10 cellular contexts compared by ENCODE assay signal in genomic region chr9:77944556-77945261, GRCh38.
DNase-seq lines count a peak whose midpoint lies in the region; ATAC-seq, FAIRE-seq and TF ChIP-seq lines count a peak whose summit lies in the region.
"Had no signal": no experiment of that assay in that cellular context is flagged by ENCODE, and none has a peak within 500 bp of the region (broad histone marks: within the 10 kb centered on the region; RNA-seq: fewer than 3 reads in every experiment).

No MANE protein-coding gene starts in this region.

- intact Hi-C loops in thyroid gland (cut with DNase I) = no loop called here

- no peak overlapping the region for H3K4me3 Mint-ChIP-seq in activated CD8-positive, alpha-beta memory T cell treated with anti-CD3 and anti-CD28 coated beads, Interleukin-2, amount 10 ng/mL, durations not matched to agents 7 days and 5 days
- H3K4me3 Mint-ChIP-seq in astrocyte (ENCODE audit: unreplicated experiment) = no peak overlapping the region

- H3K4me3 ChIP-seq in astrocyte (ENCODE audit: insufficient read depth, low read depth, low read length) = no peak overlapping the region
- H3K4me3 ChIP-seq in thyroid gland (replicated peaks in 1 of 3) = no peak overlapping the region
- H3K4me3 ChIP-seq: adrenal gland, BLaER1 had no signal

- H2AFZ ChIP-seq in astrocyte (ENCODE audit: low read depth, low read length) = no peak overlapping the region

- H3K4me1 Mint-ChIP-seq in activated CD8-positive, alpha-beta memory T cell treated with anti-CD3 and anti-CD28 coated beads, Interleukin-2, amount 10 ng/mL, durations not matched to agents 7 days and 5 days = peaks cover 9% of the 10 kb centered on the region
- H3K4me1 Mint-ChIP-seq in astrocyte (ENCODE audit: low read depth, unreplicated experiment) = peaks cover 41% of the 10 kb centered on the region

- H3K4me1 ChIP-seq in astrocyte (ENCODE audit: insufficient read depth, low read length) = peaks cover 11% of the 10 kb centered on the region
- H3K4me1 ChIP-seq in thyroid gland = peaks cover 33 to 63% of the 10 kb centered on the region in 2 donors

- H3K27ac Mint-ChIP-seq in activated CD8-positive, alpha-beta memory T cell treated with anti-CD3 and anti-CD28 coated beads, Interleukin-2, amount 10 ng/mL, durations not matched to agents 7 days and 5 days = no peak overlapping the region
- H3K27ac Mint-ChIP-seq in astrocyte (ENCODE audit: unreplicated experiment) = peak overlapping the region; percentile 44

- TF ChIP-seq POLR2A in thyroid gland (IDR thresholded peaks at IDR 0.05) = no peak

- H3K36me3 ChIP-seq in astrocyte (ENCODE audit: insufficient read depth, low read length) (no peaks in the 10 kb centered on the region), thyroid gland (no peaks in the 10 kb centered on the region)
- H3K36me3 ChIP-seq: adrenal gland, BLaER1 had no signal

- H3K4me2 ChIP-seq in astrocyte (ENCODE audit: low read length) = no peak overlapping the region
- H3K4me2 ChIP-seq: BLaER1 had no signal

- H3K9me3 ChIP-seq in astrocyte (ENCODE audit: insufficient read depth, low read depth, low read length) (no peaks in the 10 kb centered on the region), thyroid gland (no peaks in the 10 kb centered on the region)
- H3K9me3 ChIP-seq: adrenal gland had no signal

- CTCF ChIA-PET in activated CD8-positive, alpha-beta memory T cell treated with anti-CD3 and anti-CD28 coated beads, Interleukin-2, amount 10 ng/mL, durations not matched to agents 7 days and 5 days (lab: Charles Lee) = no interaction called here

- WGBS in thyroid gland, 2 donors = 46 to 54% methylated on average over 6 of the region's 6 CpGs

- H3K36me3 Mint-ChIP-seq in activated CD8-positive, alpha-beta memory T cell treated with anti-CD3 and anti-CD28 coated beads, Interleukin-2, amount 10 ng/mL, durations not matched to agents 7 days and 5 days = peaks cover 1% of the 10 kb centered on the region
- peaks cover 1% of the 10 kb centered on the region for H3K36me3 Mint-ChIP-seq in astrocyte (ENCODE audit: low read depth, unreplicated experiment)

- no peak for FAIRE-seq in astrocyte (lab: Jason Lieb, UNC)

- H3K9ac ChIP-seq in astrocyte (ENCODE audit: low read length) = no peak overlapping the region
- H3K9ac ChIP-seq: BLaER1 had no signal

- H4K20me1 ChIP-seq in astrocyte (ENCODE audit: insufficient read depth, low read length) = peaks cover 63% of the 10 kb centered on the region

- peak; percentile 4 for DNase-seq in activated CD8-positive, alpha-beta memory T cell treated with anti-CD3 and anti-CD28 coated beads, Interleukin-2, amount 50 U/mL, for 1 hour (ENCODE audit: extremely low read depth)
- no peak for DNase-seq in activated CD8-positive, alpha-beta memory T cell treated with anti-CD3 and anti-CD28 coated beads, Interleukin-2, amount 10 ng/mL, durations not matched to agents 7 days and 5 days
- no peak for DNase-seq in astrocyte (ENCODE audit: low read depth)
- peak; percentile 1 for DNase-seq in kidney glomerular epithelial cell (lab: John Stamatoyannopoulos, UW)
- DNase-seq in thyroid gland = peak in 1 of 2 donors; percentile 8
- DNase-seq in NCI-H1092 (lab: John Stamatoyannopoulos, UW) = no peak

- H3K79me2 ChIP-seq in astrocyte (ENCODE audit: insufficient read depth, low read length) = peaks cover 74% of the 10 kb centered on the region

- no peak for TF ChIP-seq CTCF in astrocyte (IDR thresholded peaks at IDR 0.05; ENCODE audit: insufficient read depth, low read depth, low read length)
- TF ChIP-seq CTCF in thyroid gland (IDR thresholded peaks at IDR 0.05) = peak in 1 of 6 experiments; percentile 13

- H3K27me3 ChIP-seq in astrocyte (ENCODE audit: insufficient read depth, low read length) (no peaks in the 10 kb centered on the region), thyroid gland (no peaks in the 10 kb centered on the region)
- H3K27me3 ChIP-seq: adrenal gland, BLaER1 had no signal

- ATAC-seq in activated CD8-positive, alpha-beta memory T cell treated with anti-CD3 and anti-CD28 coated beads, Interleukin-2, amount 10 ng/mL, durations not matched to agents 7 days and 5 days = no peak
- ATAC-seq in GM18517 (IDR thresholded peaks at IDR 0.05; ENCODE audit: unreplicated experiment) = no peak
- no peak for ATAC-seq in HG03469 (IDR thresholded peaks at IDR 0.05; ENCODE audit: unreplicated experiment)

- H3K27me3 Mint-ChIP-seq in activated CD8-positive, alpha-beta memory T cell treated with anti-CD3 and anti-CD28 coated beads, Interleukin-2, amount 10 ng/mL, durations not matched to agents 7 days and 5 days = no peaks in the 10 kb centered on the region
- no peaks in the 10 kb centered on the region for H3K27me3 Mint-ChIP-seq in astrocyte (ENCODE audit: low read depth, unreplicated experiment)

- no peaks in the 10 kb centered on the region for H3K9me3 Mint-ChIP-seq in activated CD8-positive, alpha-beta memory T cell treated with anti-CD3 and anti-CD28 coated beads, Interleukin-2, amount 10 ng/mL, durations not matched to agents 7 days and 5 days (ENCODE audit: low read depth)
- no peaks in the 10 kb centered on the region for H3K9me3 Mint-ChIP-seq in astrocyte (ENCODE audit: unreplicated experiment)

- no peak overlapping the region for H3K27ac ChIP-seq in astrocyte (ENCODE audit: low read depth, low read length)
- peak overlapping the region in 2 of 3 donors; percentile 50 to 55 for H3K27ac ChIP-seq in thyroid gland
- H3K27ac ChIP-seq: BLaER1 had no signal

Comparison
In these comparisons a context has a peak if more than half of its experiments do, and no peak if none do; other contexts are left out.
1. DNase-seq: peak in activated CD8-positive, alpha-beta memory T cell treated with anti-CD3 and anti-CD28 coated beads, Interleukin-2, amount 50 U/mL, for 1 hour (single experiment) and kidney glomerular epithelial cell (single experiment); none in activated CD8-positive, alpha-beta memory T cell treated with anti-CD3 and anti-CD28 coated beads, Interleukin-2, amount 10 ng/mL, durations not matched to agents 7 days and 5 days (single experiment), astrocyte (single experiment) and NCI-H1092 (single experiment).